ENCODE assay signal across 1 cellular context in genomic region chr3:50345586-50345985, GRCh38.
TF ChIP-seq lines count a peak whose summit lies in the region.

ZMYND10 (minus strand) TSS chr3:50345732; CDS start chr3:50345579, 153 bp downstream.

TF ChIP-seq in K562, 482 proteins besides CTCF, POLR2A, EP300 and RAD21 (continued from another document):
- TF ChIP-seq MGA (IDR thresholded peaks at IDR 0.05) (no peak), NRF1 (conservative IDR thresholded peaks at IDR 0.05 in 1 of 2, IDR thresholded peaks at IDR 0.05 in 1 of 2) (peak; percentile 90 to 91), EGR1 (conservative IDR thresholded peaks at IDR 0.05) (0 out of 2 replicates have a peak, but pooled peaks have one; percentile 36), SMARCE1 (IDR thresholded peaks at IDR 0.05) (no peak)
